Comparison of ENCODE assay signal across 20 cellular contexts in the genomic region with DNA sequence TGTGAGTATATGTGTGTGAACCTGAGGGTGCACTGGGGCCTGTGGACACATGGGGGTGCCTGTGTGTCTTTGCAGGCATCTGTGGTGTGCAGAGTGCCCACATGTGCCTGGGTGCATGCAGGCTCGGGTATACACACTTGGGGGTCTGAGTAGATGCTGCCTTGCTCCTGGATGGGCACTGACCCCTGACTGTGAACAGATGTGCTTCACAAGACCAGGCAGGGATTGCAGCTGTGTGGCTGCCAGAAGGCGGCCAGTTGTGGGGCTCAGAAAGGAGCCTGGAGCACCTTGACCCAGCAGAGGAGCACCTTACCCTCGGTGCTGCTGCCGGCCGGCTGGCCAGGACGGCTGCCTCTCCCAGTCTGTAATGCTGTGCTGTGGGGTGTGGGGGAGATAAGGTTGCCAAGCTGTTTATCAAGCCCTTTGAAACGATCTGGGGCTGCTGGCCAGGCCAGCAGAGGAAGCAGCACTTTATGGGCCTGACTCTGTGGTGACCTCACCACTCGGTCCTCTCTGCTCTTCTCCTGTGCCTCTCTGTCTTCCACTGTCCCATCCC. TPM values are rescaled to one million over a fixed set of nuclear protein-coding genes. Genes with fewer than 3 reads are reported as not detected.
DNase-seq lines count a peak whose midpoint lies in the region; ATAC-seq and TF ChIP-seq lines count a peak whose summit lies in the region.
"Had no signal": no experiment of that assay in that cellular context is flagged by ENCODE, and none has a peak within 500 bp of the region (broad histone marks: within the 10 kb centered on the region; RNA-seq: fewer than 3 reads in every experiment).

No MANE protein-coding gene starts in this region.

- H3K27ac Mint-ChIP-seq in chondrocyte (ENCODE audit: unreplicated experiment): no peak overlapping the region
- no peak overlapping the region for H3K27ac Mint-ChIP-seq in T-helper 17 cell
- H3K27ac Mint-ChIP-seq: activated naive CD8-positive, alpha-beta T cell treated with anti-CD3 and anti-CD28 coated beads, Interleukin-2, amount 50 U/mL, for 24 hours; nephron progenitor cell; stimulated activated naive CD8-positive, alpha-beta T cell treated with anti-CD3 and anti-CD28 coated beads, Interleukin-15, Interleukin-2, amounts not matched to agents 100 ng/mL and 50 ng/mL, for 24 hours had no signal

- DNase-seq in AG09309 (ENCODE audit: low read depth) (no peak), M059J (ENCODE audit: low read depth) (peak; percentile 64), chondrocyte (ENCODE audit: low spot score) (peak; percentile 48), left kidney (ENCODE audit: low read depth, low spot score) (peak; percentile 70), NCI-H446 treated with DMSO at 0.1 percent for 48 hours (lab: John Stamatoyannopoulos, UW) (no peak), T-helper 17 cell (no peak), nucleus accumbens (lab: John Stamatoyannopoulos, UW) (no peak)
- no peak for DNase-seq in stimulated activated CD4-positive, alpha-beta T cell treated with anti-CD3 and anti-CD28 coated beads, Interleukin-2, amount 100 ng/mL, for 24 hours
- DNase-seq: activated CD4-positive, alpha-beta T cell treated with anti-CD3 and anti-CD28 coated beads for 48 hours; activated naive CD8-positive, alpha-beta T cell treated with anti-CD3 and anti-CD28 coated beads, Interleukin-2, amount 50 U/mL, for 24 hours; activated T-cell treated with anti-CD3 and anti-CD28 coated beads for 4 hours; AML-193; colonic mucosa; DMS153; Karpas-422; NCI-H187 treated with DMSO at 0.1 percent for 48 hours; NCI-H524; nephron progenitor cell; Peyer's patch had no signal

- no peaks in the 10 kb centered on the region for H3K9me3 ChIP-seq in T-helper 17 cell (ENCODE audit: control insufficient read depth, low read length, poor library complexity, severe bottlenecking)
- H3K9me3 ChIP-seq: colonic mucosa, Peyer's patch had no signal

- TF ChIP-seq CTCF in AG09309 (IDR thresholded peaks at IDR 0.05; ENCODE audit: control insufficient read depth, insufficient read depth, low read depth, low read length, missing control alignments) (peak; percentile 34), chondrocyte (IDR thresholded peaks at IDR 0.05) (no peak)

- peaks cover 6% of the 10 kb centered on the region for H3K4me1 Mint-ChIP-seq in chondrocyte (ENCODE audit: low read depth)
- peaks cover 4% of the 10 kb centered on the region for H3K4me1 Mint-ChIP-seq in T-helper 17 cell
- H3K4me1 Mint-ChIP-seq: activated naive CD8-positive, alpha-beta T cell treated with anti-CD3 and anti-CD28 coated beads, Interleukin-2, amount 50 U/mL, for 24 hours had no signal

- H3K36me3 Mint-ChIP-seq in chondrocyte (ENCODE audit: low read depth) (no peaks in the 10 kb centered on the region), T-helper 17 cell (ENCODE audit: low read depth) (peaks cover 2% of the 10 kb centered on the region)

- H3K4me3 Mint-ChIP-seq in chondrocyte (ENCODE audit: unreplicated experiment) (no peak overlapping the region), T-helper 17 cell (no peak overlapping the region)
- H3K4me3 Mint-ChIP-seq: activated naive CD8-positive, alpha-beta T cell treated with anti-CD3 and anti-CD28 coated beads, Interleukin-2, amount 50 U/mL, for 24 hours; nephron progenitor cell; stimulated activated naive CD8-positive, alpha-beta T cell treated with anti-CD3 and anti-CD28 coated beads, Interleukin-15, Interleukin-2, amounts not matched to agents 100 ng/mL and 50 ng/mL, for 24 hours had no signal

- ATAC-seq in T-helper 17 cell: no peak
- ATAC-seq: activated naive CD8-positive, alpha-beta T cell treated with anti-CD3 and anti-CD28 coated beads, Interleukin-2, amount 50 U/mL, for 24 hours had no signal

- H3K4me3 ChIP-seq in AG09309 (ENCODE audit: control insufficient read depth, low read depth, low read length): no peak overlapping the region
- H3K4me3 ChIP-seq: colonic mucosa, Peyer's patch had no signal

- no peaks in the 10 kb centered on the region for H3K9me3 Mint-ChIP-seq in chondrocyte (ENCODE audit: low read depth)
- H3K9me3 Mint-ChIP-seq: activated naive CD8-positive, alpha-beta T cell treated with anti-CD3 and anti-CD28 coated beads, Interleukin-2, amount 50 U/mL, for 24 hours; nephron progenitor cell; stimulated activated naive CD8-positive, alpha-beta T cell treated with anti-CD3 and anti-CD28 coated beads, Interleukin-15, Interleukin-2, amounts not matched to agents 100 ng/mL and 50 ng/mL, for 24 hours had no signal

- H3K27me3 Mint-ChIP-seq in chondrocyte (ENCODE audit: low read depth) (no peaks in the 10 kb centered on the region), T-helper 17 cell (peaks cover 13% of the 10 kb centered on the region)
- H3K27me3 Mint-ChIP-seq: activated naive CD8-positive, alpha-beta T cell treated with anti-CD3 and anti-CD28 coated beads, Interleukin-2, amount 50 U/mL, for 24 hours had no signal

RNA-seq across cellular contexts. Expression of a gene that starts 55.5 kb away (rescaled TPM):
- total RNA-seq in M059J (2014; rRNA removed; shearing (Covaris generic)): 154 and 191 TPM in 2 replicates
- total RNA-seq in chondrocyte (29.5 to 31.2 TPM (median 31.1 TPM) in 3 replicates), T-helper 17 cell (10 to 100 TPM; 31.8 to 41.6 TPM)

Comparison
In these comparisons a context has a peak if more than half of its experiments do, and no peak if none do; other contexts are left out.
1. DNase-seq: peak in M059J (single experiment), chondrocyte (single experiment) and left kidney (single experiment); none in AG09309 (single experiment), stimulated activated CD4-positive, alpha-beta T cell treated with anti-CD3 and anti-CD28 coated beads, Interleukin-2, amount 100 ng/mL, for 24 hours (0 of 2), NCI-H446 treated with DMSO at 0.1 percent for 48 hours (single experiment), T-helper 17 cell (0 of 3) and nucleus accumbens (0 of 56).